Comparison of ENCODE assay signal across 16 cellular contexts in the genomic region with DNA sequence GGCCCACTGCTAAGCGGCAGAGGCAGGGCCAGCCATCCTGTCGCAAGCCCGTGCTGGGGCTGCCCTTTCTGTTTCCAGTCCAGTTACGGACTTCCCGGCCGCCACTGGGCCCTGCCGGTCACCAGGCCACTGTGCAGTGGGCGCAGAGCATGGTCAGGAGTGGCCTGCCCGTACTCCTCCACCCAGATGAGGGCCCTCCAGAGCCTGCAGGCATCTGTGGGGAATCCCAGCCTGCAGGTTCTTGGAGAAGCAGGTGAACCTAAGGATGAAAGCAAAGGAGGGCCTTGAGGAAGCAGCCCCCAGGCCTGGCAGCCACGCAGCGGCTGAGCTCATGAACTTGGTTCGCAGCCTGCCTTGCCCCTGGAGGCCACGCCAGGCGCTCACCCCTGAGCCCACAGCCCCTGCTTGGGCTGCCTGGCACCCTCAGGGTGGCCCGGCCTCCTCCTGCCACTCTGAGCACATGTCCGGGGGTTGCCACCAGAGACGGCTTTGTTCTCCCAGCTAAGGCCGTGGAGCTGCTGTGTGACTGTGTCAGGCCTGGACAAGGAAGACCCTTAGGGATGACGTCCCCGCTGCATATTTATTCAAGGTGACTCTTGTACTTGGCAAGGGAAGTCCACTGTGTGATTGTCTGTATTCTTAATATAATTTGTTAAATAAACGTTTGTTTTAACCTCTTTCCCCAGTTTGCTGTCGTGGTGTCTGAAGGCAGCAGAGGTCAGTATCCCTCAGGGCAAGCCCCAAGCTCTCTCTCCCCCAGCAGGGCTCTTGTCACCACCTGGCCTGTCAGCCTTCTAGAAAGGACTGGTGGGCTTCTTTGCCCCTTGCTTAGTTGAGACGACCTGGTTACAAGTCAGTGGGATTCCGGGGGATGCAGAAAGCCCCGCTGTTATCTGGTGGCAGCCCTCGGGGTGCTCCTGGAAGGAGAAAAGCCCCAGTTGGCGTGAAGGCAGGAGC.
DNase-seq lines count a peak whose midpoint lies in the region; ATAC-seq, FAIRE-seq and TF ChIP-seq lines count a peak whose summit lies in the region.
"Had no signal": no experiment of that assay in that cellular context is flagged by ENCODE, and none has a peak within 500 bp of the region (broad histone marks: within the 10 kb centered on the region; RNA-seq: fewer than 3 reads in every experiment).

No MANE protein-coding gene starts in this region.

- H2BK120ac ChIP-seq in neuronal stem cell (ENCODE audit: low read depth, low read length) = no peak overlapping the region

- FAIRE-seq in K562 (lab: Jason Lieb, UNC) (no peak), kidney (lab: Jason Lieb, UNC) (no peak)

- 1% methylated on average over 25 of the region's 27 CpGs for WGBS in K562 (ENCODE audit: insufficient coverage, low coverage, missing lambda C conversion rate)
- no CpG with 5 or more reads among the region's 27 CpGs for WGBS in neuronal stem cell (ENCODE audit: extremely low coverage in 2 of 2, insufficient read length in 2 of 2, insufficient replicate concordance in 1 of 2), 2 donors

- H3K4me3 ChIP-seq in K562 (no peak overlapping the region), kidney (ENCODE audit: low read length in 2 of 2) (no peak overlapping the region), neuronal stem cell (ENCODE audit: low read length in 2 of 2) (no peak overlapping the region), upper lobe of right lung (no peak overlapping the region)

- peaks cover 0 to 14% of the 10 kb centered on the region in 2 experiments; a peak in 2 of 5 replicates for H3K4me1 ChIP-seq in K562 (replicated peaks in 1 of 2; ENCODE audit: control insufficient read depth in 2 of 2, insufficient read depth in 2 of 2, low read length in 2 of 2)
- no peaks in the 10 kb centered on the region for H3K4me1 ChIP-seq in kidney (ENCODE audit: control insufficient read depth in 1 of 2, insufficient read depth in 1 of 2, low read depth in 1 of 2, low read length in 2 of 2)
- H3K4me1 ChIP-seq in neuronal stem cell (ENCODE audit: control insufficient read depth in 2 of 2, insufficient read depth in 1 of 2, low read depth in 1 of 2, low read length in 2 of 2) = peaks cover 0 to 2% of the 10 kb centered on the region in 2 donors
- H3K4me1 ChIP-seq in upper lobe of right lung = no peaks in the 10 kb centered on the region

- no peak overlapping the region for H3K9ac ChIP-seq in K562 (ENCODE audit: insufficient read depth in 1 of 2, low read depth in 2 of 2, low read length in 2 of 2)
- H3K9ac ChIP-seq in kidney (ENCODE audit: low read length in 2 of 2) = no peak overlapping the region
- H3K9ac ChIP-seq in neuronal stem cell (ENCODE audit: low read depth, low read length, poor library complexity) = peak overlapping the region; percentile 39

- no peak overlapping the region for H2BK15ac ChIP-seq in neuronal stem cell (ENCODE audit: low read length)

- H3K27me3 ChIP-seq in K562 (ENCODE audit: control insufficient read depth in 2 of 2, insufficient read depth in 2 of 2, low read length in 2 of 2) = peaks cover 16 to 73% of the 10 kb centered on the region in 2 experiments; a peak in 4 of 5 replicates
- H3K27me3 ChIP-seq in neuronal stem cell (ENCODE audit: control insufficient read depth in 3 of 3, insufficient read depth in 3 of 3, low read depth in 1 of 3, low read length in 3 of 3) = no peaks in the 10 kb centered on the region
- no peaks in the 10 kb centered on the region for H3K27me3 ChIP-seq in upper lobe of right lung

- H3K27ac Mint-ChIP-seq in activated CD4-positive, alpha-beta T cell treated with anti-CD3 and anti-CD28 coated beads, Interleukin-2, amount 10 ng/mL, durations not matched to agents 24 days and 14 days = no peak overlapping the region
- H3K27ac Mint-ChIP-seq: CD4-positive, alpha-beta T cell; IgD-negative memory B cell had no signal

- BruUV-seq in K562 (replicated peaks; lab: Mats Ljungman, UMichigan) = no TSS peak

- DNase-seq in K562 (ENCODE audit: extremely low read depth in 1 of 4, low spot score in 3 of 4) (no peak), kidney (peak; percentile 52), neuronal stem cell (ENCODE audit: low spot score) (no peak), upper lobe of right lung (peak; percentile 64), NCI-H82 treated with DMSO at 0.1 percent for 48 hours (lab: John Stamatoyannopoulos, UW; ENCODE audit: unreplicated experiment) (no peak)
- DNase-seq in activated CD4-positive, alpha-beta T cell treated with anti-CD3 and anti-CD28 coated beads, Interleukin-2, amount 10 ng/mL, durations not matched to agents 24 days and 14 days = no peak
- DNase-seq: Calu3; CD4-positive, alpha-beta T cell; HCEC 1CT; NCI-H1105 treated with DMSO at 0.1 percent for 48 hours; NCI-H1694 treated with DMSO at 0.1 percent for 48 hours; NCI-H345; NCI-H526 treated with DMSO at 0.1 percent for 48 hours; SHP77 treated with DMSO at 0.1 percent for 48 hours had no signal

- H3K36me3 ChIP-seq in K562 (ENCODE audit: control insufficient read depth, insufficient read depth, low read length) (no peaks in the 10 kb centered on the region), kidney (ENCODE audit: control insufficient read depth in 1 of 2, insufficient read depth in 2 of 2, low read length in 2 of 2) (no peaks in the 10 kb centered on the region), neuronal stem cell (replicated peaks in 1 of 2; ENCODE audit: control insufficient read depth in 2 of 2, insufficient read depth in 2 of 2, low read length in 2 of 2) (peaks cover 7 to 8% of the 10 kb centered on the region in 2 donors), upper lobe of right lung (peaks cover 19% of the 10 kb centered on the region)

- H3K14ac ChIP-seq in neuronal stem cell (ENCODE audit: low read length) = no peak overlapping the region

- ATAC-seq in K562 = 0 out of 3 replicates have a peak, but pooled peaks have one; percentile 19
- peak; percentile 39 for ATAC-seq in upper lobe of right lung
- ATAC-seq in GM18519 (IDR thresholded peaks at IDR 0.05; ENCODE audit: low FRiP score, unreplicated experiment) = no peak

- H3K27me3 Mint-ChIP-seq in activated CD4-positive, alpha-beta T cell treated with anti-CD3 and anti-CD28 coated beads, Interleukin-2, amount 10 ng/mL, durations not matched to agents 24 days and 14 days = peaks cover 21% of the 10 kb centered on the region

- no peak for TF ChIP-seq EP300 in K562 (IDR thresholded peaks at IDR 0.05; ENCODE audit: low read length)

- H3K79me2 ChIP-seq in K562 (ENCODE audit: control insufficient read depth, insufficient read depth, low read length) = no peaks in the 10 kb centered on the region

- no peak overlapping the region for H3K18ac ChIP-seq in neuronal stem cell (ENCODE audit: low read length)

- intact Hi-C loops in K562 (cut with micrococcal nuclease) = no loop called here
- intact Hi-C loops in kidney (cut with DNase I) = loop anchor here (10.0 kb wide), 1 partner anchor 278 kb away; no protein-coding TSS in a partner anchor
- intact Hi-C loops in upper lobe of right lung (cut with DNase I) = no loop called here
- intact Hi-C loops in activated CD4-positive, alpha-beta T cell treated with anti-CD3 and anti-CD28 coated beads, Interleukin-2, amount 10 ng/mL, durations not matched to agents 24 days and 14 days (cut with micrococcal nuclease) = no loop called here

- POLR2A ChIA-PET in K562 (lab: Yijun Ruan, JAX) = interaction anchor here (0.5 to 1.0 kb wide), 2 partner anchors 10 to 11 kb away, joined by 3 read pairs; no protein-coding TSS in a partner anchor

- no peak overlapping the region for H2AK5ac ChIP-seq in neuronal stem cell (ENCODE audit: low read depth, low read length)

- no peaks in the 10 kb centered on the region for H3K36me3 Mint-ChIP-seq in activated CD4-positive, alpha-beta T cell treated with anti-CD3 and anti-CD28 coated beads, Interleukin-2, amount 10 ng/mL, durations not matched to agents 24 days and 14 days (ENCODE audit: low read depth)

- H4K91ac ChIP-seq in neuronal stem cell (ENCODE audit: low read depth, low read length, poor library complexity) = no peak overlapping the region

- H3K4me2 ChIP-seq in K562 (ENCODE audit: insufficient read depth, low read length) (no peak overlapping the region), neuronal stem cell (ENCODE audit: insufficient read depth, low read length, poor library complexity, severe bottlenecking) (no peak overlapping the region)

- peaks cover 23% of the 10 kb centered on the region; the same call in 1 of the 2 replicates for H4K20me1 ChIP-seq in K562 (replicated peaks; ENCODE audit: control insufficient read depth, insufficient read depth, low read length)

- no peak overlapping the region for H4K8ac ChIP-seq in neuronal stem cell (ENCODE audit: low read depth, low read length)

- no peak for TF ChIP-seq RAD21 in K562 (CRISPR knock-in tag; conservative IDR thresholded peaks at IDR 0.05 in 1 of 2, IDR thresholded peaks at IDR 0.05 in 1 of 2)

- no peak for TF ChIP-seq POLR2A in K562 (conservative IDR thresholded peaks at IDR 0.05)

- H2BK12ac ChIP-seq in neuronal stem cell (ENCODE audit: low read length) = no peak overlapping the region

- no peak overlapping the region for H3K4ac ChIP-seq in neuronal stem cell (ENCODE audit: low read length)

- TF ChIP-seq CTCF in K562 (IDR thresholded peaks at IDR 0.05 in 2 of 3, conservative IDR thresholded peaks at IDR 0.05 in 1 of 3; ENCODE audit: insufficient read depth in 2 of 3, low read depth in 1 of 3, low read length in 3 of 3) (no peak), kidney (IDR thresholded peaks at IDR 0.05; ENCODE audit: borderline replicate concordance, extremely low read depth, insufficient read depth) (no peak), upper lobe of right lung (IDR thresholded peaks at IDR 0.05) (no peak)

- H3K9me1 ChIP-seq in K562 (ENCODE audit: control insufficient read depth, insufficient read depth, low read length) = no peaks in the 10 kb centered on the region

- H3K23ac ChIP-seq in neuronal stem cell (ENCODE audit: low read depth, low read length, poor library complexity) = no peak overlapping the region

- no peak overlapping the region for H3K4me3 Mint-ChIP-seq in activated CD4-positive, alpha-beta T cell treated with anti-CD3 and anti-CD28 coated beads, Interleukin-2, amount 10 ng/mL, durations not matched to agents 24 days and 14 days
- H3K4me3 Mint-ChIP-seq: CD4-positive, alpha-beta T cell; IgD-negative memory B cell had no signal

- CTCF ChIA-PET in K562 (lab: Yijun Ruan, JAX; ENCODE audit: low intra/inter-chr PET ratio) = no interaction called here

- H3K9me3 Mint-ChIP-seq in activated CD4-positive, alpha-beta T cell treated with anti-CD3 and anti-CD28 coated beads, Interleukin-2, amount 10 ng/mL, durations not matched to agents 24 days and 14 days = no peaks in the 10 kb centered on the region
- H3K9me3 Mint-ChIP-seq: CD4-positive, alpha-beta T cell; IgD-negative memory B cell had no signal

- no peaks in the 10 kb centered on the region for H3K4me1 Mint-ChIP-seq in activated CD4-positive, alpha-beta T cell treated with anti-CD3 and anti-CD28 coated beads, Interleukin-2, amount 10 ng/mL, durations not matched to agents 24 days and 14 days

- H3K79me1 ChIP-seq in neuronal stem cell (ENCODE audit: low read depth, low read length) = peaks cover 5% of the 10 kb centered on the region

- H3K9me3 ChIP-seq in K562 (replicated peaks; ENCODE audit: control insufficient read depth, insufficient read depth, low read depth, low read length) = no peaks in the 10 kb centered on the region
- H3K9me3 ChIP-seq in kidney (ENCODE audit: control insufficient read depth in 1 of 2, low read length in 2 of 2) = no peaks in the 10 kb centered on the region
- H3K9me3 ChIP-seq in neuronal stem cell (replicated peaks in 1 of 2; ENCODE audit: control insufficient read depth in 2 of 2, insufficient read depth in 1 of 2, low read depth in 1 of 2, low read length in 2 of 2) = no peaks in the 10 kb centered on the region
- no peaks in the 10 kb centered on the region for H3K9me3 ChIP-seq in upper lobe of right lung

- no peak overlapping the region for H3K27ac ChIP-seq in K562 (ENCODE audit: extremely low read depth, low read depth, low read length)
- H3K27ac ChIP-seq in kidney (ENCODE audit: low read depth in 2 of 2, low read length in 2 of 2) = no peak overlapping the region
- no peak overlapping the region for H3K27ac ChIP-seq in neuronal stem cell (replicated peaks; ENCODE audit: low read length)
- H3K27ac ChIP-seq in upper lobe of right lung = no peak overlapping the region

- H2BK5ac ChIP-seq in neuronal stem cell (ENCODE audit: low read length) = no peak overlapping the region

- in situ Hi-C loops in K562 (cut with MboI) = loop anchor here (10.0 kb wide), 1 partner anchor 188 kb away; no protein-coding TSS in a partner anchor

- no peak overlapping the region for H2AFZ ChIP-seq in K562 (ENCODE audit: low read depth, low read length)
- H2AFZ ChIP-seq in neuronal stem cell (ENCODE audit: low read length) = no peak overlapping the region

Comparison
In these comparisons a context has a peak if more than half of its experiments do, and no peak if none do; other contexts are left out.
1. DNase-seq: peak in kidney (single experiment) and upper lobe of right lung (single experiment); none in K562 (0 of 4), neuronal stem cell (single experiment), activated CD4-positive, alpha-beta T cell treated with anti-CD3 and anti-CD28 coated beads, Interleukin-2, amount 10 ng/mL, durations not matched to agents 24 days and 14 days (single experiment) and NCI-H82 treated with DMSO at 0.1 percent for 48 hours (single experiment).